ENCODE assay signal across 8 cellular contexts in the genomic region with DNA sequence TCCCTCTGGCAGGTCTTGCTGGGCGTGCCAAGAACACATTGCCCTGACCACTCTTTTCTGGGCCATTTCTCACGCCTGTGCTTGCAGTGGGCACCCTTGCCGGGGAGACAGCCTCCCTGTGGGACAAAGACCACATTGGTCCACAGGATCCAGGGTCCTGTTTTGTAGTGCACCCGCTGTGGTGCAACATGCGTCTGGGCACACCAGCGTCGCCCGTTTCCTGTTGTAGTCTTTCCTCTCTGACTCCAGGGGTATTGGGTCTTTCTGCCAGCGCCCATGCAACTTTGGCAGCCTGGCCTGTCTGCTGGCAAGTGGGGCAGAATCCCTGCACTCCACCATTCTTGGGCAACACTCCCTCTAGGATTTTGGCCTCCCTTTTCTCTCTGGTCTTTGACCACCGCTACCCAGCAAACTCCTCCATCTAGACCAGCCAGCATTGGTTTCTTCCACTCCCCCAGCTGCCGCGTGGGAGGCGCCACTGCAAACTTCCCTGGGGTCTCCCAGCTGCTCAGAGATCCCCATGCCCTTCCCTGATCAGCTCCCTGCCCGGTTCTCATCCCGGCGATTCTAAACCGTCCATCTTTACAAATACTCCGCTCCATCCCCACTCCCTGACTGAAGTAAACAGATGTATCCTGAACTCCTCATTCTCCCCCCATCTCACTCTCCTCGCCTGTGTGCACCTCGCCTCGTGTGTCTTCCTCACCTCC. TPM values are rescaled to one million over a fixed set of nuclear protein-coding genes. Genes with fewer than 3 reads are reported as not detected.
DNase-seq lines count a peak whose midpoint lies in the region; ATAC-seq, FAIRE-seq and TF ChIP-seq lines count a peak whose summit lies in the region.

No MANE protein-coding gene starts in this region.

- H3K9me3 ChIP-seq in A549 (no peaks in the 10 kb centered on the region), colonic mucosa (no peaks in the 10 kb centered on the region), muscle layer of colon (ENCODE audit: low read length) (no peaks in the 10 kb centered on the region)

- TF ChIP-seq POLR2A in A549 (IDR thresholded peaks at IDR 0.05; ENCODE audit: low read length), result no peak

- WGBS in A549 (ENCODE audit: missing lambda C conversion rate), result 55% methylated on average over 20 of the region's 21 CpGs

- POLR2A ChIA-PET in A549 (lab: Yijun Ruan, JAX), result interaction anchor here (0.6 kb wide), 1 partner anchor 171 kb away, joined by 4 read pairs; no protein-coding TSS in a partner anchor

- DNase-seq in A549 (ENCODE audit: low read depth in 1 of 2, low spot score in 1 of 2) (no peak), colonic mucosa (no peak), NCI-H2196 (lab: John Stamatoyannopoulos, UW; ENCODE audit: unreplicated experiment) (no peak), NCI-H146 treated with DMSO at 0.1 percent for 48 hours (lab: John Stamatoyannopoulos, UW; ENCODE audit: unreplicated experiment) (no peak), globus pallidus (ENCODE audit: low spot score) (no peak), ureter (ENCODE audit: low spot score) (no peak)

- H3K27me3 ChIP-seq in KMS-11 (ENCODE audit: insufficient read depth, low read depth) (peaks cover 19% of the 10 kb centered on the region), colonic mucosa (no peaks in the 10 kb centered on the region), muscle layer of colon (ENCODE audit: control insufficient read depth in 1 of 2, insufficient read depth in 2 of 2, low read length in 2 of 2) (no peaks in the 10 kb centered on the region)

- H3K36me3 ChIP-seq in KMS-11 (ENCODE audit: insufficient read depth) (no peaks in the 10 kb centered on the region), colonic mucosa (no peaks in the 10 kb centered on the region), muscle layer of colon (ENCODE audit: insufficient read depth, low read length) (peaks cover 15% of the 10 kb centered on the region)

- TF ChIP-seq CTCF in A549 (IDR thresholded peaks at IDR 0.05) (no peak), KMS-11 (conservative IDR thresholded peaks at IDR 0.05; ENCODE audit: low read depth, low read length) (no peak), colonic mucosa (IDR thresholded peaks at IDR 0.05) (no peak)

- peak overlapping the region; percentile 81 to 92 for H3K27ac ChIP-seq in A549
- no peak overlapping the region for H3K27ac ChIP-seq in KMS-11
- no peak overlapping the region for H3K27ac ChIP-seq in colonic mucosa
- H3K27ac ChIP-seq in muscle layer of colon (ENCODE audit: low read depth, low read length), result peak overlapping the region; percentile 74

- H3K4me2 ChIP-seq in A549, result peak overlapping the region; percentile 84
- H3K4me2 ChIP-seq in KMS-11, result peak overlapping the region; percentile 63

- no peak for TF ChIP-seq RAD21 in A549 (conservative IDR thresholded peaks at IDR 0.05 in 1 of 2, IDR thresholded peaks at IDR 0.05 in 1 of 2)

- H3K79me2 ChIP-seq in KMS-11 (ENCODE audit: insufficient read depth, low read depth), result no peaks in the 10 kb centered on the region

- H4K20me1 ChIP-seq in KMS-11 (ENCODE audit: insufficient read depth), result no peaks in the 10 kb centered on the region

- CTCF ChIA-PET in A549 (lab: Yijun Ruan, JAX), result interaction anchor here (0.9 to 7.0 kb wide), 5 partner anchors 37 to 171 kb away, joined by 4 to 102 read pairs (median 8); no protein-coding TSS in a partner anchor

- no peak overlapping the region for H3K9ac ChIP-seq in KMS-11
- peak overlapping the region; percentile 77 to 87 for H3K9ac ChIP-seq in colonic mucosa (ENCODE audit: low read depth in 2 of 2, low read length in 2 of 2)
- H3K9ac ChIP-seq in muscle layer of colon (ENCODE audit: low read length), result peak overlapping the region; percentile 71

- peak overlapping the region; percentile 100 for H2AFZ ChIP-seq in KMS-11 (ENCODE audit: low read depth)

- H3K4me1 ChIP-seq in A549 (peaks cover 6% of the 10 kb centered on the region; the same call in 1 of the 3 replicates), KMS-11 (ENCODE audit: low read depth, poor library complexity, severe bottlenecking) (peaks cover 7% of the 10 kb centered on the region), colonic mucosa (peaks cover 5% of the 10 kb centered on the region), muscle layer of colon (ENCODE audit: insufficient read depth, low read length) (peaks cover 28% of the 10 kb centered on the region)

- intact Hi-C loops in colonic mucosa (cut with DNase I), result no loop called here

- H3K4me3 ChIP-seq in A549 (peak overlapping the region; percentile 92), KMS-11 (IDR thresholded peaks at IDR 0.05; ENCODE audit: insufficient read depth, low read depth, low read length) (peak overlapping the region; percentile 68), colonic mucosa (peak overlapping the region; percentile 95), muscle layer of colon (ENCODE audit: low read depth in 1 of 2, low read length in 2 of 2) (peak overlapping the region; percentile 76 to 94)

- ATAC-seq in A549, result no peak

- TF ChIP-seq EP300 in A549 (IDR thresholded peaks at IDR 0.05), result no peak

- no peak for FAIRE-seq in A549 (lab: Jason Lieb, UNC)

TF ChIP-seq in A549, 52 proteins besides CTCF, POLR2A, EP300 and RAD21 (continues in another document):
- TF ChIP-seq, protein P1, sequence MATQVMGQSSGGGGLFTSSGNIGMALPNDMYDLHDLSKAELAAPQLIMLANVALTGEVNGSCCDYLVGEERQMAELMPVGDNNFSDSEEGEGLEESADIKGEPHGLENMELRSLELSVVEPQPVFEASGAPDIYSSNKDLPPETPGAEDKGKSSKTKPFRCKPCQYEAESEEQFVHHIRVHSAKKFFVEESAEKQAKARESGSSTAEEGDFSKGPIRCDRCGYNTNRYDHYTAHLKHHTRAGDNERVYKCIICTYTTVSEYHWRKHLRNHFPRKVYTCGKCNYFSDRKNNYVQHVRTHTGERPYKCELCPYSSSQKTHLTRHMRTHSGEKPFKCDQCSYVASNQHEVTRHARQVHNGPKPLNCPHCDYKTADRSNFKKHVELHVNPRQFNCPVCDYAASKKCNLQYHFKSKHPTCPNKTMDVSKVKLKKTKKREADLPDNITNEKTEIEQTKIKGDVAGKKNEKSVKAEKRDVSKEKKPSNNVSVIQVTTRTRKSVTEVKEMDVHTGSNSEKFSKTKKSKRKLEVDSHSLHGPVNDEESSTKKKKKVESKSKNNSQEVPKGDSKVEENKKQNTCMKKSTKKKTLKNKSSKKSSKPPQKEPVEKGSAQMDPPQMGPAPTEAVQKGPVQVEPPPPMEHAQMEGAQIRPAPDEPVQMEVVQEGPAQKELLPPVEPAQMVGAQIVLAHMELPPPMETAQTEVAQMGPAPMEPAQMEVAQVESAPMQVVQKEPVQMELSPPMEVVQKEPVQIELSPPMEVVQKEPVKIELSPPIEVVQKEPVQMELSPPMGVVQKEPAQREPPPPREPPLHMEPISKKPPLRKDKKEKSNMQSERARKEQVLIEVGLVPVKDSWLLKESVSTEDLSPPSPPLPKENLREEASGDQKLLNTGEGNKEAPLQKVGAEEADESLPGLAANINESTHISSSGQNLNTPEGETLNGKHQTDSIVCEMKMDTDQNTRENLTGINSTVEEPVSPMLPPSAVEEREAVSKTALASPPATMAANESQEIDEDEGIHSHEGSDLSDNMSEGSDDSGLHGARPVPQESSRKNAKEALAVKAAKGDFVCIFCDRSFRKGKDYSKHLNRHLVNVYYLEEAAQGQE (IDR thresholded peaks at IDR 0.05), result no peak
- no peak for TF ChIP-seq ZC3H11A (IDR thresholded peaks at IDR 0.05)
- no peak for TF ChIP-seq FOSB (CRISPR knock-in tag; IDR thresholded peaks at IDR 0.05)
- TF ChIP-seq, protein P2, sequence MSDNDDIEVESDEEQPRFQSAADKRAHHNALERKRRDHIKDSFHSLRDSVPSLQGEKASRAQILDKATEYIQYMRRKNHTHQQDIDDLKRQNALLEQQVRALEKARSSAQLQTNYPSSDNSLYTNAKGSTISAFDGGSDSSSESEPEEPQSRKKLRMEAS (IDR thresholded peaks at IDR 0.05), result no peak
- TF ChIP-seq, protein P3, sequence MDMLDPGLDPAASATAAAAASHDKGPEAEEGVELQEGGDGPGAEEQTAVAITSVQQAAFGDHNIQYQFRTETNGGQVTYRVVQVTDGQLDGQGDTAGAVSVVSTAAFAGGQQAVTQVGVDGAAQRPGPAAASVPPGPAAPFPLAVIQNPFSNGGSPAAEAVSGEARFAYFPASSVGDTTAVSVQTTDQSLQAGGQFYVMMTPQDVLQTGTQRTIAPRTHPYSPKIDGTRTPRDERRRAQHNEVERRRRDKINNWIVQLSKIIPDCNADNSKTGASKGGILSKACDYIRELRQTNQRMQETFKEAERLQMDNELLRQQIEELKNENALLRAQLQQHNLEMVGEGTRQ (IDR thresholded peaks at IDR 0.05), result no peak
- no peak for TF ChIP-seq TP53 (CRISPR knock-in tag; IDR thresholded peaks at IDR 0.05)
- TF ChIP-seq CEBPB (IDR thresholded peaks at IDR 0.05), result no peak

RNA-seq across cellular contexts. Expression of a gene that starts 1.2 kb away (rescaled TPM):
- 13.1 and 15.8 TPM in 2 replicates for polyA plus RNA-seq in A549 (2011; rRNA removed)
- 11.4 and 14.6 TPM in 2 replicates for polyA plus RNA-seq in A549 (2012; cell fraction: cytosol; rRNA removed)
- polyA plus RNA-seq in A549 (2012; cell fraction: nucleus; rRNA removed), result 6.2 and 7.1 TPM in 2 replicates
- 18.4 to 20.1 TPM (median 18.7 TPM) in 3 replicates for polyA plus RNA-seq in A549 (2017; fragmentation: RNase III; extraction: RNeasy Plus Mini Kit Qiagen cat#74134 plus additional on column Dnase treatment)
- polyA minus RNA-seq in A549 (2011; rRNA and poly(A)+ RNA removed), result 13.8 and 18.7 TPM in 2 replicates
- 10 to 100 TPM; 63.0 to 81.5 TPM for total RNA-seq in colonic mucosa
- total RNA-seq in ureter, result 54.7 TPM

RNA-seq across cellular contexts. Expression of a gene that starts 12.3 kb away (rescaled TPM):
- polyA plus RNA-seq in A549 (2011; rRNA removed) (0.66 and 0.82 TPM in 2 replicates), A549 (2017; fragmentation: RNase III; extraction: RNeasy Plus Mini Kit Qiagen cat#74134 plus additional on column Dnase treatment) (10.2 to 13.7 TPM (median 12.7 TPM) in 3 replicates)
- polyA plus RNA-seq in A549 (2012; cell fraction: cytosol; rRNA removed), result 2.3 and 3.2 TPM in 2 replicates
- 23.8 and 39.3 TPM in 2 replicates for polyA plus RNA-seq in A549 (2012; cell fraction: nucleus; rRNA removed)
- 0.39 and 0.41 TPM in 2 replicates for polyA minus RNA-seq in A549 (2011; rRNA and poly(A)+ RNA removed)
- total RNA-seq in colonic mucosa (1 to 10 TPM; 5.2 to 6.4 TPM), ureter (22.2 TPM)

RNA-seq across cellular contexts. Expression of a gene that starts 26.3 kb away (rescaled TPM):
- 16.1 and 18.4 TPM in 2 replicates for polyA plus RNA-seq in A549 (2011; rRNA removed)
- 26.9 and 35.9 TPM in 2 replicates for polyA plus RNA-seq in A549 (2012; cell fraction: cytosol; rRNA removed)
- 64.5 and 65.1 TPM in 2 replicates for polyA plus RNA-seq in A549 (2012; cell fraction: nucleus; rRNA removed)
- 12.1 to 15.4 TPM (median 12.9 TPM) in 3 replicates for polyA plus RNA-seq in A549 (2017; fragmentation: RNase III; extraction: RNeasy Plus Mini Kit Qiagen cat#74134 plus additional on column Dnase treatment)
- 16.7 and 26.1 TPM in 2 replicates for polyA minus RNA-seq in A549 (2011; rRNA and poly(A)+ RNA removed)
- total RNA-seq in colonic mucosa, result 10 to 100 TPM; 19.9 to 24.2 TPM
- total RNA-seq in ureter, result 18.3 TPM

RNA-seq across cellular contexts. Expression of a gene that starts 28.7 kb away (rescaled TPM):
- polyA plus RNA-seq in A549 (2011; rRNA removed) (0.01 TPM in 1 of 2 replicates, not detected in the other), A549 (2017; fragmentation: RNase III; extraction: RNeasy Plus Mini Kit Qiagen cat#74134 plus additional on column Dnase treatment) (0.09 to 0.25 TPM (median 0.16 TPM) in 3 replicates)
- 0.11 and 0.21 TPM in 2 replicates for polyA plus RNA-seq in A549 (2012; cell fraction: cytosol; rRNA removed)
- 0.40 and 0.46 TPM in 2 replicates for polyA plus RNA-seq in A549 (2012; cell fraction: nucleus; rRNA removed)
- 0.04 TPM in 1 of 2 replicates, not detected in the other for polyA minus RNA-seq in A549 (2011; rRNA and poly(A)+ RNA removed)
- total RNA-seq in colonic mucosa (under 1 TPM; 0.29 to 0.42 TPM), ureter (3.7 TPM)

Comparison
In these comparisons a context has a peak if more than half of its experiments do, and no peak if none do; other contexts are left out.
1. H3K27ac ChIP-seq: peak in A549 (2 of 2) and muscle layer of colon (single experiment); none in KMS-11 (single experiment) and colonic mucosa (single experiment).
2. Peak in every context shown above with its lines, with median percentiles within 50 percentile points of each other: H3K4me3 ChIP-seq.